Comparison of ENCODE assay signal across 10 cellular contexts in the genomic region with DNA sequence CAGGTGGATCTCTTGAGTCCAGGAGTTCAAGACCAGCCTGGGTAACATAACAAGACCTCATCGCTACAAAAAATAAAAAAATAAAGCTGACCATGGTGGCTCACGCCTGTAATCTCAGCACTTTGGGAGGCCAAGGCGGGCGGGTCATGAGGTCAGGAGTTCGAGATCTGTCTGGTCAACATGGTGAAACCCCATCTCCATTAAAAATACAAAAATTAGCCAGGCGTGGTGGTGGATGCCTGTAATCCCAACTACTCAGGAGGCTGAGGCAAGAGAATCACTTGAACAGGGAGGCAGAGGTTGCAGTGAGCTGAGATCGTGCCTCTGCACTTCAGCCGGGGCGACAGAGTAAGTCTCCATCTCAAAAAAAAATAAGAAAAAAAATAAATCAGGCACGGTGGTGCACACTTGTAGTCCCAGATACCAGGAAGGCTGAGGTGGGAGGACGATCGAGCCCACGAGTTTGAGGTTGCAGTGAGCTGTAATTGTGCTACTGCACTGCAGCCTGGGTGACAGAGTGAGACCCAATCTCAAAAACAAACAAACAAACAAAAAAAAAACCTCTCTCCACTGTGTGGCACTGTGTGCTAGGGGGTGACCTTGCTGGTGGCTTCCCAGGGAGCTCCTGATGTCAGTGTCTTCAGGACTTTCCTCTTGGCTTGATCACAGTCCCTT. TPM values are rescaled to one million over a fixed set of nuclear protein-coding genes. Genes with fewer than 3 reads are reported as not detected.
A peak's percentile ranks its signal among the peaks of the same experiment; 100 is the strongest.
DNase-seq lines count a peak whose midpoint lies in the region; ATAC-seq and TF ChIP-seq lines count a peak whose summit lies in the region.
"Had no signal": no experiment of that assay in that cellular context is flagged by ENCODE, and none has a peak within 500 bp of the region (broad histone marks: within the 10 kb centered on the region; RNA-seq: fewer than 3 reads in every experiment).

No MANE protein-coding gene starts in this region.

- no peaks in the 10 kb centered on the region for H4K20me1 ChIP-seq in OCI-LY7 (ENCODE audit: insufficient read depth, low read length)

- H3K4me2 ChIP-seq in OCI-LY7 (ENCODE audit: low read length) = no peak overlapping the region

- peak overlapping the region; percentile 30; the same call in 1 of the 2 replicates for H2AFZ ChIP-seq in OCI-LY7 (ENCODE audit: low read length)

- intact Hi-C loops in OCI-LY7 (cut with micrococcal nuclease; ENCODE audit: unreplicated experiment) = no loop called here

- ATAC-seq in HG02885 (IDR thresholded peaks at IDR 0.05; ENCODE audit: poor library complexity, unreplicated experiment) = no peak

- TF ChIP-seq CTCF in GM10248 (IDR thresholded peaks at IDR 0.05; ENCODE audit: control extremely low read depth, extremely low read depth, low read depth, missing control alignments) = peak; percentile 27
- TF ChIP-seq CTCF in OCI-LY7 (conservative IDR thresholded peaks at IDR 0.05; ENCODE audit: low read length) = peak; percentile 74
- peak; percentile 1 for TF ChIP-seq CTCF in fibroblast of mammary gland (conservative IDR thresholded peaks at IDR 0.05; ENCODE audit: control insufficient read depth, insufficient read depth, low read depth, low read length)

- peak; percentile 58 for DNase-seq in CD1c-positive myeloid dendritic cell (ENCODE audit: extremely low spot score)
- peak; percentile 59 for DNase-seq in GM10248 (ENCODE audit: extremely low spot score)
- DNase-seq in OCI-LY7 (ENCODE audit: low spot score) = peak; percentile 58
- DNase-seq in fibroblast of mammary gland (ENCODE audit: low read depth) = no peak
- DNase-seq in OCI-M2 (lab: John Stamatoyannopoulos, UW; ENCODE audit: unreplicated experiment) = no peak
- DNase-seq in NCI-H446 (lab: John Stamatoyannopoulos, UW) = no peak
- DNase-seq in kidney tubule cell (ENCODE audit: low spot score) = no peak

- no peaks in the 10 kb centered on the region for H3K79me2 ChIP-seq in OCI-LY7 (ENCODE audit: insufficient read depth, low read depth, low read length)

- CTCF ChIA-PET in GM10248 (lab: Yijun Ruan, JAX) = interaction anchor here (0.6 to 1.0 kb wide), 4 partner anchors 10 to 51 kb away, joined by 3 to 5 read pairs (median 4); a partner anchor contains a TSS
- CTCF ChIA-PET in OCI-LY7 (lab: Charles Lee; ENCODE audit: unreplicated experiment) = no interaction called here

- no peaks in the 10 kb centered on the region for H3K9me2 ChIP-seq in OCI-LY7 (ENCODE audit: insufficient read depth, low read length)

- POLR2A ChIA-PET in GM10248 (lab: Yijun Ruan, JAX) (interaction anchor here (0.5 to 0.6 kb wide), 2 partner anchors 38 to 299 kb away, joined by 4 to 5 read pairs; no protein-coding TSS in a partner anchor), OCI-LY7 (lab: Charles Lee) (no interaction called here)

- H3K4me1 ChIP-seq in OCI-LY7 (ENCODE audit: insufficient read depth, low read length, poor library complexity, severe bottlenecking) = peaks cover 14% of the 10 kb centered on the region
- H3K4me1 ChIP-seq: SJSA1 had no signal

- BruUV-seq in OCI-LY7 (replicated peaks; lab: Mats Ljungman, UMichigan) = no TSS peak

- H3K4me3 ChIP-seq in OCI-LY7 (ENCODE audit: low read depth, low read length, poor library complexity, severe bottlenecking) (no peak overlapping the region), fibroblast of mammary gland (ENCODE audit: control insufficient read depth, low read depth, low read length) (no peak overlapping the region)
- H3K4me3 ChIP-seq: SJSA1, skin epidermis had no signal

- no peaks in the 10 kb centered on the region for H3K36me3 ChIP-seq in OCI-LY7 (ENCODE audit: insufficient read depth, low read length)
- H3K36me3 ChIP-seq: SJSA1 had no signal

- H3K9me3 ChIP-seq in OCI-LY7 (ENCODE audit: low read length) = no peaks in the 10 kb centered on the region
- H3K9me3 ChIP-seq: SJSA1 had no signal

- no peak overlapping the region for H3K27ac ChIP-seq in OCI-LY7 (ENCODE audit: low read depth, low read length, poor library complexity, severe bottlenecking)
- H3K27ac ChIP-seq: SJSA1, skin epidermis had no signal

RNA-seq across cellular contexts. Expression of a gene that starts 19.8 kb away (rescaled TPM):
- 9.9 and 25.3 TPM in 2 replicates for total RNA-seq in OCI-LY7 (2014; rRNA removed; shearing (Covaris generic))
- total RNA-seq in OCI-LY7 (2022) = 30.1 and 34.6 TPM in 2 replicates

RNA-seq across cellular contexts. Expression of a gene that starts 29.5 kb away (rescaled TPM):
- 1.8 and 2.0 TPM in 2 replicates for total RNA-seq in OCI-LY7 (2014; rRNA removed; shearing (Covaris generic))
- 5.0 and 5.2 TPM in 2 replicates for total RNA-seq in OCI-LY7 (2022)

RNA-seq across cellular contexts. Expression of a gene that starts 40.6 kb away (rescaled TPM):
- 351 and 394 TPM in 2 replicates for total RNA-seq in OCI-LY7 (2014; rRNA removed; shearing (Covaris generic))
- total RNA-seq in OCI-LY7 (2022) = 524 and 567 TPM in 2 replicates

RNA-seq across cellular contexts. Expression of a gene that starts 46.8 kb away (rescaled TPM):
- 17.5 and 18.6 TPM in 2 replicates for total RNA-seq in OCI-LY7 (2014; rRNA removed; shearing (Covaris generic))
- 34.5 and 50.6 TPM in 2 replicates for total RNA-seq in OCI-LY7 (2022)

RNA-seq across cellular contexts. Expression of a gene that starts 50.7 kb away (rescaled TPM):
- 73.1 and 119 TPM in 2 replicates for total RNA-seq in OCI-LY7 (2014; rRNA removed; shearing (Covaris generic))
- total RNA-seq in OCI-LY7 (2022) = 169 and 179 TPM in 2 replicates

Comparison
In these comparisons a context has a peak if more than half of its experiments do, and no peak if none do; other contexts are left out.
1. DNase-seq: peak in CD1c-positive myeloid dendritic cell (single experiment), GM10248 (single experiment) and OCI-LY7 (single experiment); none in fibroblast of mammary gland (single experiment), OCI-M2 (single experiment), NCI-H446 (0 of 2) and kidney tubule cell (single experiment).
2. CTCF ChIP-seq: peak in every context shown above with its lines; median percentile 74 in OCI-LY7; 27 in GM10248; 1 in fibroblast of mammary gland.